ENCODE assay signal across 11 cellular contexts in the genomic region with DNA sequence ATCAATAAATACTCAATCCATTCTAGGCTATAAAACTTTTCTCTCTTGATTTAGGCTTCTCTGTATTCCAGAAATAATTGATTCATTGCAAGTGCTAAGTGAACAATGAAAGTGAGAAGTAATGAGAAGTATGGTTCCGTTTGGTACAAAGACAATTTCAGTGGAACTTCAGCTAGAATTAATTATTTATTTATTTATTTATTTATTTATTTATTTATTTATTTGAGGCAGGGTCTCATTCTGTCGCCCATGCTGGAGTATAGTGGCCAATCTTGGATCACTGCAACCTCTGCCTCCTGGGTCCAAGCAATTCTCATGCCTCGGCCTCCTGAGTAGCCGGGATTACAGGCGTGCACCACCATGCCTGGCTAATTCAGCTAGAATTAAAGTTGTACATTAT.
"Had no signal": no experiment of that assay in that cellular context is flagged by ENCODE, and none has a peak within 500 bp of the region (broad histone marks: within the 10 kb centered on the region; RNA-seq: fewer than 3 reads in every experiment).

No MANE protein-coding gene starts in this region.

- H3K4me3 ChIP-seq: GM23248, GM23338, HAP-1 had no signal

- H3K36me3 ChIP-seq: HAP-1 had no signal

- H3K4me2 ChIP-seq: GM23338 had no signal

- H3K9me3 ChIP-seq: HAP-1 had no signal

- FAIRE-seq: H1, H54 had no signal

- ATAC-seq: GM23338, HCT116 had no signal

- DNase-seq: GM23248, GOT3, H7, H9, HCEC 1CT, HFFc6 had no signal

- H3K27ac ChIP-seq: GM23248 had no signal
